Comparison of ENCODE assay signal across 12 cellular contexts in genomic region chr17:74280093-74280513, GRCh38. TPM values are rescaled to one million over a fixed set of nuclear protein-coding genes. Genes with fewer than 3 reads are reported as not detected.
DNase-seq lines count a peak whose midpoint lies in the region; ATAC-seq, FAIRE-seq and TF ChIP-seq lines count a peak whose summit lies in the region.
"Had no signal": no experiment of that assay in that cellular context is flagged by ENCODE, and none has a peak within 500 bp of the region (broad histone marks: within the 10 kb centered on the region; RNA-seq: fewer than 3 reads in every experiment).

No MANE protein-coding gene starts in this region.

- no peaks in the 10 kb centered on the region for H3K27me3 ChIP-seq in CD8-positive, alpha-beta memory T cell (ENCODE audit: insufficient read depth, low read length, poor library complexity, severe bottlenecking)
- no peaks in the 10 kb centered on the region for H3K27me3 ChIP-seq in small intestine (ENCODE audit: control insufficient read depth in 2 of 2, insufficient read depth in 2 of 2, low read length in 2 of 2)
- H3K27me3 ChIP-seq in vagina: no peaks in the 10 kb centered on the region

- intact Hi-C loops in vagina (cut with DNase I): no loop called here

- no peaks in the 10 kb centered on the region for H3K36me3 Mint-ChIP-seq in CD8-positive, alpha-beta memory T cell

- H3K4me1 ChIP-seq in CD8-positive, alpha-beta memory T cell (ENCODE audit: insufficient read depth, low read length): peaks cover 60% of the 10 kb centered on the region
- H3K4me1 ChIP-seq in small intestine (ENCODE audit: control insufficient read depth in 2 of 2, insufficient read depth in 1 of 2, low read depth in 1 of 2, low read length in 1 of 2) (peaks cover 0 to 3% of the 10 kb centered on the region in 2 donors), vagina (peaks cover 15% of the 10 kb centered on the region)

- TF ChIP-seq POLR2A in vagina (IDR thresholded peaks at IDR 0.05): no peak

- no peaks in the 10 kb centered on the region for H3K9me3 Mint-ChIP-seq in CD8-positive, alpha-beta memory T cell

- H3K27ac Mint-ChIP-seq in CD8-positive, alpha-beta memory T cell: peak overlapping the region; percentile 77 to 99 (median 96)

- TF ChIP-seq CTCF in vagina (IDR thresholded peaks at IDR 0.05): no peak

- no peak for FAIRE-seq in small intestine (lab: Jason Lieb, UNC)
- FAIRE-seq: colon had no signal

- 23 to 48% (median 36%) methylated on average over 9 of the region's 9 CpGs for WGBS in small intestine, 3 donors

- H3K9me3 ChIP-seq in CD8-positive, alpha-beta memory T cell (ENCODE audit: low read length): no peaks in the 10 kb centered on the region
- no peaks in the 10 kb centered on the region for H3K9me3 ChIP-seq in small intestine (ENCODE audit: control insufficient read depth, low read depth)
- H3K9me3 ChIP-seq in vagina: no peaks in the 10 kb centered on the region

- no peaks in the 10 kb centered on the region for H3K27me3 Mint-ChIP-seq in CD8-positive, alpha-beta memory T cell

- H3K4me1 Mint-ChIP-seq in CD8-positive, alpha-beta memory T cell: peaks cover 40 to 79% (median 58%) of the 10 kb centered on the region in 3 donors

- CTCF ChIA-PET in CD8-positive, alpha-beta memory T cell (lab: Charles Lee): interaction anchor here (2.6 to 8.3 kb wide), 3 partner anchors 15 to 77 kb away, joined by 8 to 52 read pairs (median 15); partner anchors contain the start of genes RPL38 and TTYH2

- DNase-seq in CD8-positive, alpha-beta memory T cell: peak in 4 of 5 donors; percentile 46 to 73 (median 59)
- peak; percentile 46 for DNase-seq in activated T-cell treated with anti-CD3 and anti-CD28 coated beads for 48 hours (ENCODE audit: low read depth)
- DNase-seq in small intestine: peak; percentile 20
- DNase-seq in vagina (ENCODE audit: extremely low spot score in 2 of 2): no peak
- DNase-seq in NCI-H2196 (lab: John Stamatoyannopoulos, UW; ENCODE audit: unreplicated experiment): no peak
- no peak for DNase-seq in effector CD8-positive, alpha-beta T cell (lab: John Stamatoyannopoulos, UW)
- no peak for DNase-seq in NCI-H345 treated with DMSO at 0.1 percent for 48 hours (lab: John Stamatoyannopoulos, UW; ENCODE audit: unreplicated experiment)

- peak overlapping the region; percentile 36 for H3K4me3 ChIP-seq in CD8-positive, alpha-beta memory T cell (ENCODE audit: low read length)
- H3K4me3 ChIP-seq in small intestine (ENCODE audit: low read depth in 1 of 2, low read length in 2 of 2) (no peak overlapping the region), vagina (no peak overlapping the region)
- H3K4me3 ChIP-seq: lung had no signal

- H3K4me3 Mint-ChIP-seq in CD8-positive, alpha-beta memory T cell: peak overlapping the region in 6 of 7 donors; percentile 9 to 61 (median 44)

- H3K27ac ChIP-seq in CD8-positive, alpha-beta memory T cell (ENCODE audit: low read depth, low read length): peak overlapping the region; percentile 88
- no peak overlapping the region for H3K27ac ChIP-seq in small intestine (ENCODE audit: low read depth in 1 of 2, low read length in 1 of 2)
- no peak overlapping the region for H3K27ac ChIP-seq in vagina
- H3K27ac ChIP-seq: C4-2B had no signal

- POLR2A ChIA-PET in CD8-positive, alpha-beta memory T cell (lab: Charles Lee): interaction anchor here (0.9 to 1.3 kb wide), 2 partner anchors 67 to 76 kb away, joined by 3 to 6 read pairs; partner anchors contain the start of gene TTYH2

- no peaks in the 10 kb centered on the region for H3K36me3 ChIP-seq in CD8-positive, alpha-beta memory T cell (ENCODE audit: insufficient read depth, low read length)
- no peaks in the 10 kb centered on the region for H3K36me3 ChIP-seq in small intestine (ENCODE audit: control insufficient read depth in 2 of 2, insufficient read depth in 2 of 2, low read length in 2 of 2)
- H3K36me3 ChIP-seq in vagina: no peaks in the 10 kb centered on the region

- ATAC-seq in HG03175 (IDR thresholded peaks at IDR 0.05; ENCODE audit: unreplicated experiment): peak; percentile 57
- ATAC-seq: Panc1 had no signal

RNA-seq across cellular contexts. Expression of gene DNAI2, which starts 6.1 kb away (rescaled TPM):
- under 1 TPM; 0.35 to 0.37 TPM for total RNA-seq in CD8-positive, alpha-beta memory T cell
- 0.60 TPM for polyA plus RNA-seq in CD8-positive, alpha-beta memory T cell
- polyA plus RNA-seq in small intestine: under 1 TPM in 1 of 3 donors, not detected in 2; 0.10 TPM
- not detected for total RNA-seq in vagina

RNA-seq across cellular contexts. Expression of gene KIF19, which starts 45.9 kb away (rescaled TPM):
- under 1 TPM; 0.20 to 0.24 TPM for total RNA-seq in CD8-positive, alpha-beta memory T cell
- 3.4 TPM for polyA plus RNA-seq in CD8-positive, alpha-beta memory T cell
- 1 to 10 TPM in 2 of 3 donors, under 1 TPM in 1; 0.45 to 4.5 (median 1.4) TPM for polyA plus RNA-seq in small intestine
- 5.6 TPM for total RNA-seq in vagina

Comparison
In these comparisons a context has a peak if more than half of its experiments do, and no peak if none do; other contexts are left out.
1. DNase-seq: peak in CD8-positive, alpha-beta memory T cell (4 of 5), activated T-cell treated with anti-CD3 and anti-CD28 coated beads for 48 hours (single experiment) and small intestine (single experiment); none in vagina (0 of 2), NCI-H2196 (single experiment), effector CD8-positive, alpha-beta T cell (single experiment) and NCI-H345 treated with DMSO at 0.1 percent for 48 hours (single experiment).